Comparison of ENCODE assay signal across 16 cellular contexts in the genomic region with DNA sequence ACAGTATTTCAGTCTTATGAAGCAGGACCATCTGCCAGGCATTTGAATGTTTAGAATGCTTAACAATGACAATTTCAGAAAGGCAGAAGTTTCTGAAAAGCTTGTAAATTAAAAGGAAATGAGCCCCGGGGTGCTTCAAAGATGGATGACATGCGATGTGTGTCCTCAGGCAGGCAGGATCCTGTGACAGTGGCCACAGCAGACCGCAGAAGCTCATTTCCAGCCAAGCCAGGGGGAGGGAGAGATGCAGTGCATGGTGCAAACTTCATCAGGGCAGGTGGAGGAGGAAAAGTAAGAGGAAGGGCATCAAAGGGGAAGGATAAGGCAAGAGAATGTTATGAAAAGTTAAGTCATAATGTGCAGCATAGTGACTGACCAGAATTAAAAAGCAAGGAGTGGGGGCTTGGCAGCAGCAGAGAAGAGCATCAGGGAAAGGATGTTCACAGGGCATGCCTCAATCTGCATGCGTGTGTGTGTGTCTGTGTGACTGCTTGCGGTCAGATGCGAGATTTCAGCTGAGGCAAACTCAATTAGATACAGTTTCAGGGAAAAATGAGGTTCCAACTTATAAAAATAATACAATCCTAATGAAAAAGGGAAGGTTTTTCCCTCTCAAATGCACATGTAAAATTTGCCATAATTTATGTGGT.
"Had no signal": no experiment of that assay in that cellular context is flagged by ENCODE, and none has a peak within 500 bp of the region (broad histone marks: within the 10 kb centered on the region; RNA-seq: fewer than 3 reads in every experiment).

No MANE protein-coding gene starts in this region.

- H3K4me3 ChIP-seq: cardiac muscle cell, pancreas, tibial artery had no signal

- H3K36me3 ChIP-seq: cardiac muscle cell, pancreas, tibial artery had no signal

- H3K9ac ChIP-seq: SK-N-SH had no signal

- H3K4me2 ChIP-seq: SK-N-SH had no signal

- H3K9me3 ChIP-seq: pancreas, SK-N-SH had no signal

- H3K27ac ChIP-seq: cardiac muscle cell, pancreas, tibial artery had no signal

- ATAC-seq: activated T-cell treated with anti-CD3 and anti-CD28 coated beads, Interleukin-2, amount 50 U/mL, for 4 hours; esophagus mucosa; pancreas; stimulated activated memory B cell treated with anti-CD40 and anti-IgM and Interleukin-4, amounts not matched to agents 10 μg/mL and 1 μg/mL and 100 μg/mL, for 72 hours; T-cell had no signal

- H3K4me1 ChIP-seq: tibial artery had no signal

- DNase-seq: activated CD4-positive, alpha-beta T cell treated with anti-CD3 and anti-CD28 coated beads, Interleukin-2, amount 50 U/mL, for 48 hours; activated effector memory CD4-positive, alpha-beta T cell treated with Interleukin-2 at 50 U/mL for 16 hours; activated naive CD4-positive, alpha-beta T cell treated with anti-CD3 and anti-CD28 coated beads, Interleukin-2, amount 50 U/mL, for 16 hours; activated T-cell treated with anti-CD3 and anti-CD28 coated beads, Interleukin-2, amount 50 U/mL, for 4 hours; hippocampal formation; kidney; naive B cell; pancreas; SK-N-SH; T-cell; T1000; tibial artery had no signal

- FAIRE-seq: endometrium, kidney, pancreas had no signal

- H3K27me3 ChIP-seq: pancreas had no signal
